In genomic region chr17:20203761-20204263, GRCh38 we compare ENCODE assay signal across 13 cellular contexts.
A peak's percentile ranks its signal among the peaks of the same experiment; 100 is the strongest.
DNase-seq lines count a peak whose midpoint lies in the region; ATAC-seq, FAIRE-seq and TF ChIP-seq lines count a peak whose summit lies in the region.
"Had no signal": no experiment of that assay in that cellular context is flagged by ENCODE, and none has a peak within 500 bp of the region (broad histone marks: within the 10 kb centered on the region; RNA-seq: fewer than 3 reads in every experiment).

No MANE protein-coding gene starts in this region.

- no peak for FAIRE-seq in K562 (lab: Jason Lieb, UNC)

- peaks cover 0 to 24% of the 10 kb centered on the region in 2 experiments; a peak in 4 of 5 replicates for H3K4me1 ChIP-seq in K562 (replicated peaks in 1 of 2; ENCODE audit: control insufficient read depth in 2 of 2, insufficient read depth in 2 of 2, low read length in 2 of 2)

- no peaks in the 10 kb centered on the region for H4K20me1 ChIP-seq in K562 (replicated peaks; ENCODE audit: control insufficient read depth, insufficient read depth, low read length)

- in situ Hi-C loops in KBM-7 (cut with MboI; ENCODE audit: low pct_unique_long_range_greater_than_20kb, low sequenced_read_pairs) (no loop called here), K562 (cut with MboI) (no loop called here)

- intact Hi-C loops in K562 (cut with micrococcal nuclease), result no loop called here

- ATAC-seq in K562 (no peak), GM18870 (IDR thresholded peaks at IDR 0.05; ENCODE audit: unreplicated experiment) (no peak), omental fat pad (ENCODE audit: low FRiP score) (no peak)
- ATAC-seq in natural killer cell treated with Interleukin-12 subunit alpha and Interleukin-12 subunit beta and Interleukin-15 and Interleukin-18, amount 100 ng/mL, for 72 hours, result peak; percentile 76 to 81
- ATAC-seq: Panc1 had no signal

- CTCF ChIA-PET in K562 (lab: Yijun Ruan, JAX; ENCODE audit: low intra/inter-chr PET ratio), result no interaction called here

- peaks cover 7% of the 10 kb centered on the region; the same call in 2 of the 3 replicates for H3K36me3 ChIP-seq in K562 (ENCODE audit: control insufficient read depth, insufficient read depth, low read length)

- H3K9me3 Mint-ChIP-seq in natural killer cell treated with Interleukin-12 subunit alpha and Interleukin-12 subunit beta and Interleukin-15 and Interleukin-18, amount 100 ng/mL, for 72 hours, result no peaks in the 10 kb centered on the region

- no peak for TF ChIP-seq CTCF in K562 (IDR thresholded peaks at IDR 0.05 in 2 of 3, conservative IDR thresholded peaks at IDR 0.05 in 1 of 3; ENCODE audit: insufficient read depth in 2 of 3, low read depth in 1 of 3, low read length in 3 of 3)
- no peak for TF ChIP-seq CTCF in omental fat pad (IDR thresholded peaks at IDR 0.05)

- no peak overlapping the region for H3K9ac ChIP-seq in K562 (ENCODE audit: insufficient read depth in 1 of 2, low read depth in 2 of 2, low read length in 2 of 2)

- WGBS in K562 (ENCODE audit: insufficient coverage, low coverage, missing lambda C conversion rate), result 81% methylated on average over 3 of the region's 3 CpGs

- POLR2A ChIA-PET in K562 (lab: Yijun Ruan, JAX), result no interaction called here

- H3K27ac Mint-ChIP-seq in natural killer cell treated with Interleukin-12 subunit alpha and Interleukin-12 subunit beta and Interleukin-15 and Interleukin-18, amount 100 ng/mL, for 72 hours, result peak overlapping the region; percentile 62 to 92
- H3K27ac Mint-ChIP-seq: B cell had no signal

- H3K79me2 ChIP-seq in K562 (ENCODE audit: control insufficient read depth, insufficient read depth, low read length), result no peaks in the 10 kb centered on the region; the same call in 2 of the 3 replicates

- H3K27me3 ChIP-seq in K562 (ENCODE audit: control insufficient read depth in 2 of 2, insufficient read depth in 2 of 2, low read length in 2 of 2), result no peaks in the 10 kb centered on the region
- H3K27me3 ChIP-seq: ascending aorta had no signal

- no peaks in the 10 kb centered on the region for H3K9me1 ChIP-seq in K562 (ENCODE audit: control insufficient read depth, insufficient read depth, low read length)

- peak; percentile 45 for DNase-seq in EH (ENCODE audit: low read depth)
- DNase-seq in KBM-7, result peak; percentile 69
- DNase-seq in K562 (ENCODE audit: extremely low read depth in 1 of 4, low spot score in 3 of 4), result no peak
- DNase-seq in natural killer cell treated with Interleukin-12 subunit alpha and Interleukin-12 subunit beta and Interleukin-15 and Interleukin-18, amount 100 ng/mL, for 72 hours (ENCODE audit: low spot score), result no peak
- DNase-seq in SHP77 treated with DMSO at 0.1 percent for 48 hours (lab: John Stamatoyannopoulos, UW), result no peak
- no peak for DNase-seq in omental fat pad (ENCODE audit: low spot score)
- no peak for DNase-seq in HT-29 (ENCODE audit: low spot score)
- DNase-seq: activated CD8-positive, alpha-beta memory T cell treated with anti-CD3 and anti-CD28 coated beads, Interleukin-2, amount 50 U/mL, for 48 hours; NCI-H226 had no signal

- peak overlapping the region; percentile 53 for H3K4me3 Mint-ChIP-seq in natural killer cell treated with Interleukin-12 subunit alpha and Interleukin-12 subunit beta and Interleukin-15 and Interleukin-18, amount 100 ng/mL, for 72 hours
- H3K4me3 Mint-ChIP-seq: B cell had no signal

- peaks cover 16% of the 10 kb centered on the region for H3K36me3 Mint-ChIP-seq in natural killer cell treated with Interleukin-12 subunit alpha and Interleukin-12 subunit beta and Interleukin-15 and Interleukin-18, amount 100 ng/mL, for 72 hours

- no peak overlapping the region for H3K4me3 ChIP-seq in K562
- H3K4me3 ChIP-seq: ascending aorta had no signal

- no TSS peak for BruUV-seq in K562 (replicated peaks; lab: Mats Ljungman, UMichigan)

- no peak for TF ChIP-seq RAD21 in K562 (CRISPR knock-in tag; conservative IDR thresholded peaks at IDR 0.05 in 1 of 2, IDR thresholded peaks at IDR 0.05 in 1 of 2)

- no peak overlapping the region for H2AFZ ChIP-seq in K562 (ENCODE audit: low read depth, low read length)

- TF ChIP-seq POLR2A in K562 (conservative IDR thresholded peaks at IDR 0.05), result no peak

- no peaks in the 10 kb centered on the region for H3K9me3 ChIP-seq in K562 (replicated peaks; ENCODE audit: control insufficient read depth, insufficient read depth, low read depth, low read length)
- H3K9me3 ChIP-seq: ascending aorta had no signal

- H3K4me1 Mint-ChIP-seq in natural killer cell treated with Interleukin-12 subunit alpha and Interleukin-12 subunit beta and Interleukin-15 and Interleukin-18, amount 100 ng/mL, for 72 hours (ENCODE audit: low read depth in 2 of 2), result peaks cover 29 to 37% of the 10 kb centered on the region in 2 donors

- no peak overlapping the region for H3K4me2 ChIP-seq in K562 (ENCODE audit: insufficient read depth, low read length)

- H3K27ac ChIP-seq in K562 (ENCODE audit: extremely low read depth, low read depth, low read length), result no peak overlapping the region
- H3K27ac ChIP-seq: ascending aorta had no signal

- TF ChIP-seq EP300 in K562 (IDR thresholded peaks at IDR 0.05; ENCODE audit: low read length), result no peak

- no peaks in the 10 kb centered on the region for H3K27me3 Mint-ChIP-seq in natural killer cell treated with Interleukin-12 subunit alpha and Interleukin-12 subunit beta and Interleukin-15 and Interleukin-18, amount 100 ng/mL, for 72 hours
- H3K27me3 Mint-ChIP-seq: B cell had no signal

TF ChIP-seq in K562, 482 proteins besides CTCF, POLR2A, EP300 and RAD21:
- TF ChIP-seq CREB3L1 (IDR thresholded peaks at IDR 0.05; ENCODE audit: borderline replicate concordance, low read depth) (no peak), PKNOX1 (IDR thresholded peaks at IDR 0.05) (0 out of 2 replicates have a peak, but pooled peaks have one; percentile 9)

Comparison
In these comparisons a context has a peak if more than half of its experiments do, and no peak if none do; other contexts are left out.
1. DNase-seq: peak in EH (single experiment) and KBM-7 (single experiment); none in K562 (0 of 4), natural killer cell treated with Interleukin-12 subunit alpha and Interleukin-12 subunit beta and Interleukin-15 and Interleukin-18, amount 100 ng/mL, for 72 hours (single experiment), SHP77 treated with DMSO at 0.1 percent for 48 hours (single experiment), omental fat pad (single experiment) and HT-29 (single experiment).
2. ATAC-seq: peak in natural killer cell treated with Interleukin-12 subunit alpha and Interleukin-12 subunit beta and Interleukin-15 and Interleukin-18, amount 100 ng/mL, for 72 hours (2 of 2); none in K562 (single experiment), GM18870 (single experiment) and omental fat pad (single experiment).